8 cellular contexts compared by ENCODE assay signal in genomic region chr1:143729451-143730111, GRCh38.
DNase-seq lines count a peak whose midpoint lies in the region; ATAC-seq and TF ChIP-seq lines count a peak whose summit lies in the region.
"Not testable (repeated sequence)": the region's sequence is repeated elsewhere in the genome, so short reads cannot be mapped to it uniquely, and the experiment has no call there.

No MANE protein-coding gene starts in this region.

- H3K4me1 Mint-ChIP-seq in activated naive CD8-positive, alpha-beta T cell (ENCODE audit: low read depth) = not testable (repeated sequence)

- intact Hi-C loops in A673 (cut with micrococcal nuclease; ENCODE audit: unreplicated experiment); HCT116 (cut with micrococcal nuclease); left cardiac atrium (cut with DNase I); sciatic nerve (cut with DNase I): not testable (repeated sequence)

- peak; percentile 26 for DNase-seq in A673 (ENCODE audit: low spot score)
- DNase-seq in HCT116 (ENCODE audit: low read depth, low spot score); left cardiac atrium; sciatic nerve (ENCODE audit: low spot score): not testable (repeated sequence)

- H3K9me2 ChIP-seq in HCT116 (ENCODE audit: insufficient read depth) = not testable (repeated sequence)

- not testable (repeated sequence) for H3K9me3 ChIP-seq in A673 (ENCODE audit: low read depth, low read length, poor library complexity, severe bottlenecking); HCT116 (ENCODE audit: control insufficient read depth in 1 of 2, insufficient read depth in 1 of 2, low read depth in 1 of 2, low read length in 2 of 2)

- not testable (repeated sequence) for H4K20me1 ChIP-seq in HCT116 (ENCODE audit: insufficient read depth)

- not testable (repeated sequence) for H3K4me1 ChIP-seq in A673 (ENCODE audit: insufficient read depth, low read length, poor library complexity, severe bottlenecking); HCT116 (ENCODE audit: control insufficient read depth in 1 of 2, insufficient read depth in 2 of 2, low read length in 2 of 2)

- not testable (repeated sequence) for BruUV-seq in A673 (replicated peaks; lab: Mats Ljungman, UMichigan); HCT116 (replicated peaks; lab: Mats Ljungman, UMichigan)

- TF ChIP-seq RAD21 in HCT116 (IDR thresholded peaks at IDR 0.05; ENCODE audit: low read depth) = not testable (repeated sequence)

- not testable (repeated sequence) for H3K4me2 ChIP-seq in HCT116 (ENCODE audit: low read length)

- not testable (repeated sequence) for H3K36me3 Mint-ChIP-seq in activated naive CD8-positive, alpha-beta T cell

- H3K9me3 Mint-ChIP-seq in activated naive CD8-positive, alpha-beta T cell (ENCODE audit: low read depth) = not testable (repeated sequence)

- TF ChIP-seq POLR2A in HCT116 (IDR thresholded peaks at IDR 0.05; ENCODE audit: borderline replicate concordance, extremely low read depth, insufficient read depth, insufficient read length) = not testable (repeated sequence)

- TF ChIP-seq CTCF in A673 (conservative IDR thresholded peaks at IDR 0.05; ENCODE audit: low read depth, low read length); HCT116 (IDR thresholded peaks at IDR 0.05 in 2 of 3, conservative IDR thresholded peaks at IDR 0.05 in 1 of 3; ENCODE audit: borderline replicate concordance in 1 of 3, insufficient read depth in 1 of 3, low read depth in 2 of 3, low read length in 2 of 3): not testable (repeated sequence)

- not testable (repeated sequence) for H3K4me3 ChIP-seq in A673 (ENCODE audit: low read depth, low read length, poor library complexity, severe bottlenecking); HCT116 (replicated peaks in 1 of 2; ENCODE audit: low read depth in 1 of 2, low read length in 2 of 2)

- H3K79me2 ChIP-seq in HCT116 (ENCODE audit: insufficient read depth, low read length) = not testable (repeated sequence)

- H3K27me3 ChIP-seq in A673 (replicated peaks; ENCODE audit: insufficient read depth, low read depth, low read length, poor library complexity); HCT116 (ENCODE audit: insufficient read depth, low read length): not testable (repeated sequence)

- POLR2A ChIA-PET in A673 (lab: Charles Lee; ENCODE audit: low non-redundant PET) (interaction anchor here (0.5 to 0.7 kb wide), 2 partner anchors 17 to 831 kb away, joined by 3 to 4 read pairs; no protein-coding TSS in a partner anchor), HCT116 (lab: Charles Lee) (interaction anchor here (0.7 kb wide), 1 partner anchor 683 kb away, joined by 4 read pairs; no protein-coding TSS in a partner anchor)

- H3K9ac ChIP-seq in HCT116 (ENCODE audit: low read length) = not testable (repeated sequence)

- peak overlapping the region; percentile 88 for H3K27ac Mint-ChIP-seq in activated naive CD8-positive, alpha-beta T cell

- ATAC-seq in GM18870 (IDR thresholded peaks at IDR 0.05; ENCODE audit: unreplicated experiment) (peak; percentile 41), HCT116 (peak; percentile 75), HG03439 (IDR thresholded peaks at IDR 0.05; ENCODE audit: unreplicated experiment) (peak; percentile 60), SK-N-SH treated with all-trans-retinoic acid at 6 μM for 48 hours (peak; percentile 83), left cardiac atrium (peak; percentile 85 to 88), sciatic nerve (peak; percentile 93)

- H2AFZ ChIP-seq in HCT116 (ENCODE audit: low read depth, low read length, poor library complexity, severe bottlenecking) = not testable (repeated sequence)

- peaks cover 26% of the 10 kb centered on the region for H3K27me3 Mint-ChIP-seq in activated naive CD8-positive, alpha-beta T cell

- RAD21 ChIA-PET in HCT116 (lab: Charles Lee; ENCODE audit: low non-redundant PET in 1 of 2, low total read pairs in 2 of 2, uncharacterized antibody in 2 of 2, unreplicated experiment in 2 of 2) = not testable (repeated sequence)

- not testable (repeated sequence) for H3K36me3 ChIP-seq in A673 (ENCODE audit: insufficient read depth, low read length, poor library complexity, severe bottlenecking); HCT116 (ENCODE audit: control insufficient read depth in 1 of 2, insufficient read depth in 2 of 2, low read length in 2 of 2)

- peak overlapping the region; percentile 70 for H3K27ac ChIP-seq in A673 (ENCODE audit: low read depth, low read length, poor library complexity, severe bottlenecking)
- H3K27ac ChIP-seq in HCT116 (ENCODE audit: low read depth, low read length) = not testable (repeated sequence)

- H3K4me3 Mint-ChIP-seq in activated naive CD8-positive, alpha-beta T cell = not testable (repeated sequence)

- CTCF ChIA-PET in A673 (lab: Charles Lee); HCT116 (lab: Charles Lee): not testable (repeated sequence)

TF ChIP-seq in HCT116, 20 proteins besides CTCF, POLR2A, EP300 and RAD21:
- peak; percentile 32; the same call in 1 of the 2 replicates for TF ChIP-seq POLR2AphosphoS5 (IDR thresholded peaks at IDR 0.05; ENCODE audit: low read depth, low read length)

Comparison
In these comparisons a context has a peak if more than half of its experiments do, and no peak if none do; other contexts are left out.
1. ATAC-seq: peak in every context shown above with its lines; median percentile 93 in sciatic nerve; 86 in left cardiac atrium; 83 in SK-N-SH treated with all-trans-retinoic acid at 6 μM for 48 hours; 75 in HCT116; 60 in HG03439; 41 in GM18870.